Comparison of ENCODE assay signal across 14 cellular contexts in the genomic region with DNA sequence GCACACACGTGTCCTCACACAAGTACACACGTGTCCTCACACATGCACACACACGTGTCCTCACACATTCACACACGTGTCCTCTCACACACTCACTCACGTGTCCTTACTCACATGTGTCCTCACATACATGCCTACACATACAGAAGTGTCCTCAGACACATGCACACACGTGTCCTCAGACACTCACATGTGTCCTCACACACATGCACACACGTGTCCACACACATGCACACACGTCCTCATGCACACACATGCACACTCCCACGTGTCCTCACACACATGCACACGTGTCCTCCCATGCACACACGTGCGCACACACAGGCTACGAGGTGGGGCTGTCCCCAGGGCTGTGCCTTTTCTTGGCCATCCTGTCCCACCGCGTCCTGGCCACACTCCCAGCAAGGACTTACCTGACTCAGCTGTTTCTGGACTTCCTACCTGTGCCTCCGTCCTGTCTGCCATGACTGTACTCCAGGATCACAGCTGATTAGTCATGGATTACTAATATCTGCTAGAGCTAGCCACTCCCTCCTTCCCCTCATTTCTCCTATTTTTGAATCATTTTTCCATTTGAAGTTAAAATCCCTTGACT.
"Had no signal": no experiment of that assay in that cellular context is flagged by ENCODE, and none has a peak within 500 bp of the region (broad histone marks: within the 10 kb centered on the region; RNA-seq: fewer than 3 reads in every experiment).

No MANE protein-coding gene starts in this region.

- H3K27me3 ChIP-seq: transverse colon had no signal

- H3K36me3 ChIP-seq: breast epithelium, lower lobe of right lung, transverse colon had no signal

- ATAC-seq: activated T-cell treated with anti-CD3 and anti-CD28 coated beads, Interleukin-2, amount 50 U/mL, for 4 hours; lower lobe of right lung; right cardiac atrium; stimulated activated naive B cell treated with anti-CD40 and anti-IgM and Interleukin-4, amounts not matched to agents 10 μg/mL and 1 μg/mL and 100 μg/mL, for 72 hours had no signal

- FAIRE-seq: endometrium, frontal cortex had no signal

- H3K4me1 ChIP-seq: breast epithelium, lower lobe of right lung, transverse colon had no signal

- H3K9me3 ChIP-seq: transverse colon had no signal

- H3K27ac ChIP-seq: breast epithelium, lower lobe of right lung, transverse colon had no signal

- DNase-seq: activated CD4-positive, alpha-beta memory T cell treated with anti-CD3 and anti-CD28 coated beads for 36 hours; activated gamma-delta T cell treated with Interleukin-2 at 50 U/mL for 16 hours; activated naive CD8-positive, alpha-beta T cell treated with anti-CD3 and anti-CD28 coated beads for 36 hours; activated T-cell treated with anti-CD3 and anti-CD28 coated beads, Interleukin-2, amount 50 U/mL, for 4 hours; lower lobe of right lung; naive B cell; right cardiac atrium; stimulated activated CD4-positive, alpha-beta T cell treated with anti-CD3 and anti-CD28 coated beads, Interleukin-1b, Interleukin-23, amount 100 ng/mL, for 48 hours; stimulated activated naive B cell treated with anti-CD40 and anti-IgM and Interleukin-4, amounts not matched to agents 10 μg/mL and 1 μg/mL and 100 μg/mL, for 72 hours; transverse colon had no signal

- H3K4me3 ChIP-seq: breast epithelium, lower lobe of right lung, smooth muscle cell, transverse colon had no signal
